ENCODE assay signal across 37 cellular contexts in the genomic region with DNA sequence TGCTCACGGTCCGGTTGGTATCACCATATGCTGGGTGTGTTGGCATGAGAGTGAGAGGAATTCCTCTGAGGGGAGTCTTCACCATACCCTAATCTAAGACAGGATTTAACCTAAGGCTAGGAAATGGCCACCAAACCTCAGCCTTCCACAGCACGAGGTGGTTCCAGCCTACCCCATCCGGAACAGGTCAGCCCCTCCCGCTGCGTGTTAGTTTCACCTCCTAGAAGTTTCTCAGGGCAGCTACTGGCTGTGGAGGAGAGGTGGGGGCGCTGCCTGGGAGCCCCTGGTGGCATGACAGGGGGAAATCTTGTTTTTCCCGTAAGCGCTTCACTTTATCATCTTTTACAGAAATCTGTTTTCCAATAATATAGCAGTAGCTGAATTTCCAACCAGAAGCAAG. TPM values are rescaled to one million over a fixed set of nuclear protein-coding genes. Genes with fewer than 3 reads are reported as not detected.
A peak's percentile ranks its signal among the peaks of the same experiment; 100 is the strongest.
DNase-seq lines count a peak whose midpoint lies in the region; ATAC-seq and TF ChIP-seq lines count a peak whose summit lies in the region.
"Had no signal": no experiment of that assay in that cellular context is flagged by ENCODE, and none has a peak within 500 bp of the region (broad histone marks: within the 10 kb centered on the region; RNA-seq: fewer than 3 reads in every experiment).

No MANE protein-coding gene starts in this region.

- no peaks in the 10 kb centered on the region for H3K36me3 ChIP-seq in mesenchymal stem cell (ENCODE audit: control insufficient read depth in 1 of 2, insufficient read depth in 2 of 2, low read depth in 1 of 2, low read length in 2 of 2)
- no peaks in the 10 kb centered on the region for H3K36me3 ChIP-seq in naive thymus-derived CD4-positive, alpha-beta T cell (ENCODE audit: control insufficient read depth in 2 of 3, insufficient read depth in 3 of 3, low read length in 3 of 3)
- H3K36me3 ChIP-seq: colonic mucosa, gastroesophageal sphincter, sigmoid colon, SJSA1, transverse colon, WERI-Rb-1 had no signal

- DNase-seq in activated CD4-positive, alpha-beta T cell treated with anti-CD3 and anti-CD28 coated beads, Interleukin-2, amount 10 ng/mL, durations not matched to agents 24 days and 14 days: peak; percentile 52
- no peak for DNase-seq in activated CD4-positive, alpha-beta T cell treated with anti-CD3 and anti-CD28 coated beads, Interleukin-2, amount 10 ng/mL, durations not matched to agents 7 days and 5 days
- DNase-seq in activated B cell treated with CpG ODN at 0.5 μM for 24 hours (no peak), mesenchymal stem cell (no peak), OCI-M1 (lab: John Stamatoyannopoulos, UW) (no peak)
- DNase-seq in naive thymus-derived CD4-positive, alpha-beta T cell: no peak
- DNase-seq: activated CD4-positive, alpha-beta T cell treated with anti-CD3 and anti-CD28 coated beads, Interleukin-2, amount 50 U/mL, for 1 hour; activated gamma-delta T cell treated with Interleukin-2 at 50 U/mL for 16 hours; activated naive CD8-positive, alpha-beta T cell treated with anti-CD3 and anti-CD28 coated beads, Interleukin-2, amount 10 ng/mL, durations not matched to agents 7 days and 5 days; activated T-cell treated with anti-CD3 and anti-CD28 coated beads, Interleukin-2, amount 50 U/mL, for 4 hours; aorta; Calu3; colonic mucosa; DMS79 treated with DMSO at 0.1 percent for 48 hours; effector CD8-positive, alpha-beta T cell; GDM1; GOT3; Karpas-422; left colon; mammary epithelial cell; MV-4-11; NCI-H1436 treated with DMSO at 0.1 percent for 48 hours; NCI-H2107; NCI-H345; psoas muscle; sigmoid colon; stimulated activated CD4-positive, alpha-beta T cell treated with anti-CD3 and anti-CD28 coated beads, Interleukin-4, amount 100 ng/mL, for 1 hour; T1000; transverse colon; WERI-Rb-1 had no signal

- H3K9ac ChIP-seq in mesenchymal stem cell (ENCODE audit: low read length): no peak overlapping the region

- no peak overlapping the region for H2BK12ac ChIP-seq in mesenchymal stem cell (ENCODE audit: low read length in 2 of 2)

- H3K4ac ChIP-seq in mesenchymal stem cell (ENCODE audit: low read depth in 1 of 2, low read length in 2 of 2): no peak overlapping the region

- peaks cover 0 to 6% of the 10 kb centered on the region in 2 experiments for H3K27me3 ChIP-seq in mesenchymal stem cell (ENCODE audit: control insufficient read depth in 1 of 2, insufficient read depth in 1 of 2, low read length in 2 of 2)
- H3K27me3 ChIP-seq in naive thymus-derived CD4-positive, alpha-beta T cell (ENCODE audit: control insufficient read depth in 2 of 2, insufficient read depth in 2 of 2, low read length in 2 of 2): no peaks in the 10 kb centered on the region
- H3K27me3 ChIP-seq: colonic mucosa, gastroesophageal sphincter, hepatocyte, sigmoid colon, SJSA1, transverse colon had no signal

- H3K9me3 ChIP-seq in mesenchymal stem cell (ENCODE audit: control insufficient read depth, low read length): no peaks in the 10 kb centered on the region
- no peaks in the 10 kb centered on the region for H3K9me3 ChIP-seq in naive thymus-derived CD4-positive, alpha-beta T cell (ENCODE audit: control insufficient read depth in 2 of 3, low read length in 3 of 3)
- H3K9me3 ChIP-seq: colonic mucosa, gastroesophageal sphincter, psoas muscle, SJSA1, transverse colon had no signal

- no peak overlapping the region for H3K27ac Mint-ChIP-seq in activated CD4-positive, alpha-beta T cell treated with anti-CD3 and anti-CD28 coated beads, Interleukin-2, amount 10 ng/mL, durations not matched to agents 24 days and 14 days
- no peak overlapping the region for H3K27ac Mint-ChIP-seq in activated CD4-positive, alpha-beta T cell treated with anti-CD3 and anti-CD28 coated beads, Interleukin-2, amount 10 ng/mL, durations not matched to agents 7 days and 5 days
- H3K27ac Mint-ChIP-seq in activated B cell treated with CpG ODN at 0.5 μM for 24 hours: no peak overlapping the region
- H3K27ac Mint-ChIP-seq in naive thymus-derived CD4-positive, alpha-beta T cell: no peak overlapping the region
- H3K27ac Mint-ChIP-seq: activated naive CD8-positive, alpha-beta T cell treated with anti-CD3 and anti-CD28 coated beads, Interleukin-2, amount 10 ng/mL, durations not matched to agents 7 days and 5 days had no signal

- H3K79me1 ChIP-seq in mesenchymal stem cell (replicated peaks; ENCODE audit: low read length, poor library complexity, severe bottlenecking): no peaks in the 10 kb centered on the region

- H3K27me3 Mint-ChIP-seq in activated CD4-positive, alpha-beta T cell treated with anti-CD3 and anti-CD28 coated beads, Interleukin-2, amount 10 ng/mL, durations not matched to agents 24 days and 14 days: no peaks in the 10 kb centered on the region
- H3K27me3 Mint-ChIP-seq in activated CD4-positive, alpha-beta T cell treated with anti-CD3 and anti-CD28 coated beads, Interleukin-2, amount 10 ng/mL, durations not matched to agents 7 days and 5 days: peaks cover 3% of the 10 kb centered on the region
- no peaks in the 10 kb centered on the region for H3K27me3 Mint-ChIP-seq in activated B cell treated with CpG ODN at 0.5 μM for 24 hours
- H3K27me3 Mint-ChIP-seq in naive thymus-derived CD4-positive, alpha-beta T cell: peaks cover 0 to 2% (median 0%) of the 10 kb centered on the region in 5 donors

- H2AK5ac ChIP-seq in mesenchymal stem cell (ENCODE audit: low read length, severe bottlenecking): no peak overlapping the region

- intact Hi-C loops in activated CD4-positive, alpha-beta T cell treated with anti-CD3 and anti-CD28 coated beads, Interleukin-2, amount 10 ng/mL, durations not matched to agents 24 days and 14 days (cut with micrococcal nuclease): no loop called here
- intact Hi-C loops in activated B cell treated with CpG ODN at 0.5 μM for 24 hours (cut with micrococcal nuclease): no loop called here
- intact Hi-C loops in naive thymus-derived CD4-positive, alpha-beta T cell (cut with micrococcal nuclease): no loop called here

- H2BK15ac ChIP-seq in mesenchymal stem cell (ENCODE audit: low read depth, poor library complexity, severe bottlenecking): peak overlapping the region; percentile 64

- no peaks in the 10 kb centered on the region for H3K36me3 Mint-ChIP-seq in activated CD4-positive, alpha-beta T cell treated with anti-CD3 and anti-CD28 coated beads, Interleukin-2, amount 10 ng/mL, durations not matched to agents 24 days and 14 days (ENCODE audit: low read depth)
- H3K36me3 Mint-ChIP-seq in activated CD4-positive, alpha-beta T cell treated with anti-CD3 and anti-CD28 coated beads, Interleukin-2, amount 10 ng/mL, durations not matched to agents 7 days and 5 days (ENCODE audit: low read depth): no peaks in the 10 kb centered on the region
- no peaks in the 10 kb centered on the region for H3K36me3 Mint-ChIP-seq in activated B cell treated with CpG ODN at 0.5 μM for 24 hours (ENCODE audit: low read depth)
- peaks cover 0 to 4% (median 0%) of the 10 kb centered on the region in 5 donors for H3K36me3 Mint-ChIP-seq in naive thymus-derived CD4-positive, alpha-beta T cell
- H3K36me3 Mint-ChIP-seq: activated naive CD8-positive, alpha-beta T cell treated with anti-CD3 and anti-CD28 coated beads, Interleukin-2, amount 10 ng/mL, durations not matched to agents 7 days and 5 days had no signal

- no peak for TF ChIP-seq CTCF in activated B cell treated with CpG ODN at 0.5 μM for 24 hours (IDR thresholded peaks at IDR 0.05)

- no peak overlapping the region for H4K91ac ChIP-seq in mesenchymal stem cell (ENCODE audit: low read length)

- H3K4me1 ChIP-seq in mesenchymal stem cell (ENCODE audit: control insufficient read depth, insufficient read depth, low read depth, low read length): peaks cover 4% of the 10 kb centered on the region
- H3K4me1 ChIP-seq in naive thymus-derived CD4-positive, alpha-beta T cell (ENCODE audit: control insufficient read depth in 2 of 2, insufficient read depth in 2 of 2, low read length in 2 of 2): no peaks in the 10 kb centered on the region
- H3K4me1 ChIP-seq: colonic mucosa, gastroesophageal sphincter, psoas muscle, sigmoid colon, SJSA1, transverse colon had no signal

- CTCF ChIA-PET in activated CD4-positive, alpha-beta T cell treated with anti-CD3 and anti-CD28 coated beads, Interleukin-2, amount 10 ng/mL, durations not matched to agents 7 days and 5 days (lab: Charles Lee): interaction anchor here (1.1 kb wide), 1 partner anchor 13 kb away, joined by 4 read pairs; no protein-coding TSS in a partner anchor
- CTCF ChIA-PET in activated B cell treated with CpG ODN at 0.5 μM for 24 hours (lab: Charles Lee): no interaction called here
- CTCF ChIA-PET in naive thymus-derived CD4-positive, alpha-beta T cell (lab: Charles Lee): no interaction called here

- no peak overlapping the region for H3K18ac ChIP-seq in mesenchymal stem cell (ENCODE audit: low read depth in 1 of 2, low read length in 2 of 2)

- no peak overlapping the region for H3K4me3 Mint-ChIP-seq in activated CD4-positive, alpha-beta T cell treated with anti-CD3 and anti-CD28 coated beads, Interleukin-2, amount 10 ng/mL, durations not matched to agents 24 days and 14 days
- H3K4me3 Mint-ChIP-seq in activated CD4-positive, alpha-beta T cell treated with anti-CD3 and anti-CD28 coated beads, Interleukin-2, amount 10 ng/mL, durations not matched to agents 7 days and 5 days: no peak overlapping the region
- no peak overlapping the region for H3K4me3 Mint-ChIP-seq in activated B cell treated with CpG ODN at 0.5 μM for 24 hours
- H3K4me3 Mint-ChIP-seq in naive thymus-derived CD4-positive, alpha-beta T cell: no peak overlapping the region
- H3K4me3 Mint-ChIP-seq: activated naive CD8-positive, alpha-beta T cell treated with anti-CD3 and anti-CD28 coated beads, Interleukin-2, amount 10 ng/mL, durations not matched to agents 7 days and 5 days; activated T-cell treated with anti-CD3 and anti-CD28 coated beads, Interleukin-2, amount 50 U/mL, for 4 hours had no signal

- WGBS in mesenchymal stem cell: 96% methylated on average over 6 of the region's 9 CpGs

- no peak overlapping the region for H3K4me3 ChIP-seq in mesenchymal stem cell (ENCODE audit: insufficient read depth in 1 of 2, low read depth in 1 of 2, low read length in 2 of 2)
- H3K4me3 ChIP-seq in naive thymus-derived CD4-positive, alpha-beta T cell (ENCODE audit: low read length): no peak overlapping the region
- H3K4me3 ChIP-seq: colonic mucosa, gastroesophageal sphincter, hepatocyte, psoas muscle, sigmoid colon, SJSA1, transverse colon had no signal

- no peak overlapping the region for H3K27ac ChIP-seq in mesenchymal stem cell (ENCODE audit: low read length, poor library complexity, severe bottlenecking)
- no peak overlapping the region for H3K27ac ChIP-seq in naive thymus-derived CD4-positive, alpha-beta T cell (ENCODE audit: low read depth, low read length)
- H3K27ac ChIP-seq: 22Rv1, C4-2B, colonic mucosa, gastroesophageal sphincter, hepatocyte, psoas muscle, sigmoid colon, SJSA1, transverse colon, WERI-Rb-1 had no signal

- H2AFZ ChIP-seq in mesenchymal stem cell (ENCODE audit: low read depth, low read length): no peak overlapping the region
- H2AFZ ChIP-seq: hepatocyte had no signal

- POLR2A ChIA-PET in activated CD4-positive, alpha-beta T cell treated with anti-CD3 and anti-CD28 coated beads, Interleukin-2, amount 10 ng/mL, durations not matched to agents 7 days and 5 days (lab: Charles Lee): no interaction called here
- POLR2A ChIA-PET in activated B cell treated with CpG ODN at 0.5 μM for 24 hours (lab: Charles Lee): no interaction called here
- POLR2A ChIA-PET in naive thymus-derived CD4-positive, alpha-beta T cell (lab: Charles Lee): no interaction called here

- no peak overlapping the region for H2BK5ac ChIP-seq in mesenchymal stem cell (ENCODE audit: low read depth, low read length, poor library complexity, severe bottlenecking)

- ATAC-seq in activated B cell treated with CpG ODN at 0.5 μM for 24 hours (ENCODE audit: low read depth) (peak; percentile 94), HG02885 (IDR thresholded peaks at IDR 0.05; ENCODE audit: poor library complexity, unreplicated experiment) (no peak), HG03039 (IDR thresholded peaks at IDR 0.05; ENCODE audit: unreplicated experiment) (no peak)
- no peak for ATAC-seq in naive thymus-derived CD4-positive, alpha-beta T cell
- ATAC-seq: activated T-cell treated with anti-CD3 and anti-CD28 coated beads, Interleukin-2, amount 50 U/mL, for 4 hours; left colon; psoas muscle had no signal

- H3K4me2 ChIP-seq in mesenchymal stem cell (ENCODE audit: low read length, poor library complexity, severe bottlenecking): no peak overlapping the region
- H3K4me2 ChIP-seq: hepatocyte had no signal

- H3K23ac ChIP-seq in mesenchymal stem cell (ENCODE audit: low read length in 2 of 2): no peak overlapping the region

- H3K9me3 Mint-ChIP-seq in activated CD4-positive, alpha-beta T cell treated with anti-CD3 and anti-CD28 coated beads, Interleukin-2, amount 10 ng/mL, durations not matched to agents 24 days and 14 days: no peaks in the 10 kb centered on the region
- H3K9me3 Mint-ChIP-seq in activated CD4-positive, alpha-beta T cell treated with anti-CD3 and anti-CD28 coated beads, Interleukin-2, amount 10 ng/mL, durations not matched to agents 7 days and 5 days: peaks cover 2% of the 10 kb centered on the region
- no peaks in the 10 kb centered on the region for H3K9me3 Mint-ChIP-seq in activated B cell treated with CpG ODN at 0.5 μM for 24 hours
- peaks cover 0 to 2% (median 0%) of the 10 kb centered on the region in 11 donors for H3K9me3 Mint-ChIP-seq in naive thymus-derived CD4-positive, alpha-beta T cell
- H3K9me3 Mint-ChIP-seq: activated naive CD8-positive, alpha-beta T cell treated with anti-CD3 and anti-CD28 coated beads, Interleukin-2, amount 10 ng/mL, durations not matched to agents 7 days and 5 days; activated T-cell treated with anti-CD3 and anti-CD28 coated beads, Interleukin-2, amount 50 U/mL, for 4 hours had no signal

- H2BK120ac ChIP-seq in mesenchymal stem cell (ENCODE audit: low read depth, low read length): no peak overlapping the region

- H3K4me1 Mint-ChIP-seq in activated CD4-positive, alpha-beta T cell treated with anti-CD3 and anti-CD28 coated beads, Interleukin-2, amount 10 ng/mL, durations not matched to agents 24 days and 14 days: no peaks in the 10 kb centered on the region
- no peaks in the 10 kb centered on the region for H3K4me1 Mint-ChIP-seq in activated CD4-positive, alpha-beta T cell treated with anti-CD3 and anti-CD28 coated beads, Interleukin-2, amount 10 ng/mL, durations not matched to agents 7 days and 5 days
- peaks cover 11% of the 10 kb centered on the region for H3K4me1 Mint-ChIP-seq in activated B cell treated with CpG ODN at 0.5 μM for 24 hours
- H3K4me1 Mint-ChIP-seq in naive thymus-derived CD4-positive, alpha-beta T cell: no peaks in the 10 kb centered on the region
- H3K4me1 Mint-ChIP-seq: activated naive CD8-positive, alpha-beta T cell treated with anti-CD3 and anti-CD28 coated beads, Interleukin-2, amount 10 ng/mL, durations not matched to agents 7 days and 5 days had no signal

- no peak overlapping the region for H4K8ac ChIP-seq in mesenchymal stem cell (ENCODE audit: low read length)

- no peak overlapping the region for H3K14ac ChIP-seq in mesenchymal stem cell (ENCODE audit: low read length in 2 of 2)

RNA-seq across cellular contexts. Expression of a gene that starts 55.1 kb away (rescaled TPM):
- total RNA-seq in activated CD4-positive, alpha-beta T cell treated with anti-CD3 and anti-CD28 coated beads, Interleukin-2, amount 10 ng/mL, durations not matched to agents 24 days and 14 days: 113 and 117 TPM in 2 replicates
- total RNA-seq in activated CD4-positive, alpha-beta T cell treated with anti-CD3 and anti-CD28 coated beads, Interleukin-2, amount 10 ng/mL, durations not matched to agents 7 days and 5 days: 10 to 100 TPM; 39.2 to 40.8 TPM
- total RNA-seq in activated B cell treated with CpG ODN at 0.5 μM for 24 hours: 2.4 and 2.7 TPM in 2 replicates
- 1.3 TPM for polyA plus RNA-seq in mesenchymal stem cell (2013, experiment 1 of 2)
- 1.9 TPM for polyA plus RNA-seq in mesenchymal stem cell (2013, experiment 2 of 2)
- 100 to 1,000 TPM in 4 of 5 experiments, 10 to 100 TPM in 1; 45.9 to 402 (median 197) TPM for total RNA-seq in naive thymus-derived CD4-positive, alpha-beta T cell
- polyA plus RNA-seq in naive thymus-derived CD4-positive, alpha-beta T cell: 100 to 1,000 TPM; 123 to 284 TPM

Comparison
In these comparisons a context has a peak if more than half of its experiments do, and no peak if none do; other contexts are left out.
1. RNA of a gene that starts 55.1 kb away (total RNA-seq): 45.9 to 402 TPM in naive thymus-derived CD4-positive, alpha-beta T cell, 113 to 117 TPM in activated CD4-positive, alpha-beta T cell treated with anti-CD3 and anti-CD28 coated beads, Interleukin-2, amount 10 ng/mL, durations not matched to agents 24 days and 14 days and 39.2 to 40.8 TPM in activated CD4-positive, alpha-beta T cell treated with anti-CD3 and anti-CD28 coated beads, Interleukin-2, amount 10 ng/mL, durations not matched to agents 7 days and 5 days; 2.4 to 2.7 TPM in activated B cell treated with CpG ODN at 0.5 μM for 24 hours; every median in the first group is over 10 times any median in the second.